Comparison of ENCODE assay signal across 25 cellular contexts in genomic region chr3:113663324-113663750, GRCh38. TPM values are rescaled to one million over a fixed set of nuclear protein-coding genes. Genes with fewer than 3 reads are reported as not detected.
DNase-seq lines count a peak whose midpoint lies in the region; ATAC-seq and TF ChIP-seq lines count a peak whose summit lies in the region.
"Had no signal": no experiment of that assay in that cellular context is flagged by ENCODE, and none has a peak within 500 bp of the region (broad histone marks: within the 10 kb centered on the region; RNA-seq: fewer than 3 reads in every experiment).

No MANE protein-coding gene starts in this region.

- CTCF ChIA-PET in OCI-LY7 (lab: Charles Lee; ENCODE audit: unreplicated experiment): no interaction called here

- H3K27me3 Mint-ChIP-seq in endodermal cell (ENCODE audit: insufficient read depth) (no peaks in the 10 kb centered on the region), naive B cell (no peaks in the 10 kb centered on the region)
- H3K27me3 Mint-ChIP-seq: T-helper 17 cell had no signal

- H3K27me3 ChIP-seq in left ventricle myocardium inferior (ENCODE audit: low read depth) (no peaks in the 10 kb centered on the region), endodermal cell (ENCODE audit: control insufficient read depth, insufficient read depth, low read length, poor library complexity, severe bottlenecking) (no peaks in the 10 kb centered on the region), transverse colon (no peaks in the 10 kb centered on the region)
- H3K27me3 ChIP-seq: BE2C, foreskin keratinocyte, ovary, tibial artery had no signal

- TF ChIP-seq CTCF in left ventricle myocardium inferior (IDR thresholded peaks at IDR 0.05; ENCODE audit: borderline replicate concordance) (no peak), endodermal cell (conservative IDR thresholded peaks at IDR 0.05) (no peak), transverse colon (IDR thresholded peaks at IDR 0.05) (no peak), OCI-LY7 (conservative IDR thresholded peaks at IDR 0.05; ENCODE audit: low read length) (no peak), GM13976 (IDR thresholded peaks at IDR 0.05; ENCODE audit: borderline replicate concordance, control extremely low read depth, extremely low read depth, insufficient read depth, missing control alignments) (no peak)

- H3K4me3 Mint-ChIP-seq in endodermal cell: no peak overlapping the region
- H3K4me3 Mint-ChIP-seq in naive B cell: peak overlapping the region in 5 of 8 donors; percentile 4 to 62 (median 48)
- H3K4me3 Mint-ChIP-seq: stimulated activated effector memory CD8-positive, alpha-beta T cell treated with anti-CD3 and anti-CD28 coated beads, Interleukin-12 subunit alpha, Interleukin-12 subunit beta, amount 100 ng/mL, for 72 hours; T-helper 17 cell had no signal

- H3K79me2 ChIP-seq in OCI-LY7 (ENCODE audit: insufficient read depth, low read depth, low read length): no peaks in the 10 kb centered on the region

- H3K4me2 ChIP-seq in OCI-LY7 (ENCODE audit: low read length): no peak overlapping the region

- no TSS peak for BruUV-seq in OCI-LY7 (replicated peaks; lab: Mats Ljungman, UMichigan)

- no peak for TF ChIP-seq POLR2A in transverse colon (IDR thresholded peaks at IDR 0.05)

- no peaks in the 10 kb centered on the region for H4K20me1 ChIP-seq in OCI-LY7 (ENCODE audit: insufficient read depth, low read length)

- TF ChIP-seq EP300 in transverse colon (IDR thresholded peaks at IDR 0.05; ENCODE audit: low read depth): no peak

- H3K36me3 Mint-ChIP-seq in endodermal cell (ENCODE audit: low read depth): peaks cover 25% of the 10 kb centered on the region
- peaks cover 39 to 41% of the 10 kb centered on the region in 2 donors for H3K36me3 Mint-ChIP-seq in naive B cell

- no peak for DNase-seq in left ventricle myocardium inferior
- no peak for DNase-seq in Right ventricle myocardium inferior (ENCODE audit: missing footprints)
- DNase-seq in endodermal cell: no peak
- no peak for DNase-seq in naive B cell
- DNase-seq in transverse colon: no peak
- DNase-seq in OCI-LY7 (ENCODE audit: low spot score): no peak
- DNase-seq in GM13976 (ENCODE audit: low spot score): no peak
- DNase-seq: 8988T; activated CD4-positive, alpha-beta T cell treated with anti-CD3 and anti-CD28 coated beads, Interleukin-2, amount 50 U/mL, for 4 hours; activated effector memory CD4-positive, alpha-beta T cell treated with Interleukin-2 at 50 U/mL for 16 hours; BE2C; cerebellar nuclear complex; erythroblast; foreskin keratinocyte; hypothalamus; mammary epithelial cell; NCI-H146; NCI-H2171 treated with DMSO at 0.1 percent for 48 hours; ovary; stimulated activated CD4-positive, alpha-beta T cell treated with anti-CD3 and anti-CD28 coated beads, Interleukin-1b, Interleukin-23, amount 100 ng/mL, for 48 hours; T-helper 17 cell; tibial artery had no signal

- H3K9me3 ChIP-seq in left ventricle myocardium inferior (replicated peaks): no peaks in the 10 kb centered on the region
- H3K9me3 ChIP-seq in endodermal cell (ENCODE audit: control insufficient read depth, low read length): no peaks in the 10 kb centered on the region
- H3K9me3 ChIP-seq in transverse colon: no peaks in the 10 kb centered on the region
- no peaks in the 10 kb centered on the region for H3K9me3 ChIP-seq in OCI-LY7 (ENCODE audit: low read length)
- H3K9me3 ChIP-seq: BE2C, ovary, tibial artery had no signal

- 91 to 92% methylated on average over 2 to 3 of the region's 3 CpGs for WGBS in endodermal cell (ENCODE audit: insufficient coverage in 1 of 2, insufficient read length in 1 of 2), 2 experiments
- WGBS in transverse colon (ENCODE audit: low coverage in 1 of 2), 2 donors: 64 to 72% methylated on average over 3 of the region's 3 CpGs

- ATAC-seq in Right ventricle myocardium inferior: no peak
- ATAC-seq in naive B cell (ENCODE audit: low read depth in 2 of 2): no peak
- ATAC-seq in HG03039 (IDR thresholded peaks at IDR 0.05; ENCODE audit: unreplicated experiment): no peak
- ATAC-seq: foreskin keratinocyte; K562; stimulated activated effector memory CD8-positive, alpha-beta T cell treated with anti-CD3 and anti-CD28 coated beads, Interleukin-12 subunit alpha, Interleukin-12 subunit beta, amount 100 ng/mL, for 72 hours; T-helper 17 cell had no signal

- H3K9ac ChIP-seq in endodermal cell (ENCODE audit: extremely low read depth, low read length, poor library complexity, severe bottlenecking): no peak overlapping the region

- POLR2A ChIA-PET in OCI-LY7 (lab: Charles Lee): interaction anchor here (0.6 to 1.3 kb wide), 3 partner anchors 10 to 46 kb away, joined by 3 to 5 read pairs (median 4); partner anchors contain the start of gene USF3

- H3K4me3 ChIP-seq in left ventricle myocardium inferior (no peak overlapping the region), endodermal cell (ENCODE audit: low read length) (no peak overlapping the region), transverse colon (no peak overlapping the region), OCI-LY7 (ENCODE audit: low read depth, low read length, poor library complexity, severe bottlenecking) (no peak overlapping the region)
- H3K4me3 ChIP-seq: K562, ovary, tibial artery had no signal

- H2AFZ ChIP-seq in OCI-LY7 (ENCODE audit: low read length): no peak overlapping the region

- H3K36me3 ChIP-seq in left ventricle myocardium inferior (peaks cover 59% of the 10 kb centered on the region), endodermal cell (ENCODE audit: control insufficient read depth, insufficient read depth, low read length) (peaks cover 21% of the 10 kb centered on the region), transverse colon (peaks cover 0 to 5% (median 0%) of the 10 kb centered on the region in 4 donors), OCI-LY7 (ENCODE audit: insufficient read depth, low read length) (peaks cover 30% of the 10 kb centered on the region)
- H3K36me3 ChIP-seq: ovary had no signal

- H3K4me1 ChIP-seq in left ventricle myocardium inferior: peaks cover 39% of the 10 kb centered on the region
- H3K4me1 ChIP-seq in endodermal cell (ENCODE audit: control insufficient read depth, insufficient read depth, low read length): no peaks in the 10 kb centered on the region
- H3K4me1 ChIP-seq in transverse colon: peaks cover 0 to 38% (median 25%) of the 10 kb centered on the region in 4 donors
- H3K4me1 ChIP-seq in OCI-LY7 (ENCODE audit: insufficient read depth, low read length, poor library complexity, severe bottlenecking): peaks cover 44% of the 10 kb centered on the region
- H3K4me1 ChIP-seq: BE2C, foreskin keratinocyte, tibial artery had no signal

- H3K4me1 Mint-ChIP-seq in endodermal cell (peaks cover 17% of the 10 kb centered on the region), naive B cell (peaks cover 65 to 88% (median 72%) of the 10 kb centered on the region in 3 donors)

- no peaks in the 10 kb centered on the region for H3K9me2 ChIP-seq in OCI-LY7 (ENCODE audit: insufficient read depth, low read length)

- intact Hi-C loops in left ventricle myocardium inferior (cut with micrococcal nuclease): no loop called here
- intact Hi-C loops in Right ventricle myocardium inferior (cut with DNase I): no loop called here
- intact Hi-C loops in transverse colon (cut with DNase I; ENCODE audit: low total_unique reads): no loop called here
- intact Hi-C loops in OCI-LY7 (cut with micrococcal nuclease; ENCODE audit: unreplicated experiment): no loop called here

- in situ Hi-C loops in transverse colon (cut with MboI; ENCODE audit: low pct_ligation_motif_present in 1 of 4, low pct_unique_long_range_greater_than_20kb in 1 of 4, low sequenced_read_pairs in 3 of 4) (no loop called here), GM13976 (cut with MboI; ENCODE audit: low sequenced_read_pairs, unreplicated experiment) (no loop called here)

- H3K27ac Mint-ChIP-seq in endodermal cell (peak overlapping the region; percentile 4), naive B cell (peak overlapping the region; percentile 77 to 95 (median 91))
- H3K27ac Mint-ChIP-seq: stimulated activated effector memory CD8-positive, alpha-beta T cell treated with anti-CD3 and anti-CD28 coated beads, Interleukin-12 subunit alpha, Interleukin-12 subunit beta, amount 100 ng/mL, for 72 hours; T-helper 17 cell had no signal

- H3K9me3 Mint-ChIP-seq in endodermal cell: no peaks in the 10 kb centered on the region
- peaks cover 0 to 17% (median 6%) of the 10 kb centered on the region in 7 donors for H3K9me3 Mint-ChIP-seq in naive B cell
- H3K9me3 Mint-ChIP-seq: stimulated activated effector memory CD8-positive, alpha-beta T cell treated with anti-CD3 and anti-CD28 coated beads, Interleukin-12 subunit alpha, Interleukin-12 subunit beta, amount 100 ng/mL, for 72 hours had no signal

- H3K27ac ChIP-seq in left ventricle myocardium inferior (replicated peaks): peak overlapping the region; percentile 80
- H3K27ac ChIP-seq in endodermal cell (ENCODE audit: low read depth, low read length): no peak overlapping the region
- H3K27ac ChIP-seq in transverse colon: peak overlapping the region; percentile 51 to 76 (median 56)
- H3K27ac ChIP-seq in OCI-LY7 (ENCODE audit: low read depth, low read length, poor library complexity, severe bottlenecking): no peak overlapping the region
- H3K27ac ChIP-seq: foreskin keratinocyte, ovary, tibial artery had no signal

RNA-seq across cellular contexts. Expression of gene USF3, which starts 33.1 kb away (rescaled TPM):
- total RNA-seq in left ventricle myocardium inferior (13.4 TPM), Right ventricle myocardium inferior (12.9 TPM), endodermal cell (10 to 100 TPM; 15.5 to 17.6 TPM), transverse colon (10 to 100 TPM; 23.1 to 33.2 (median 27.8) TPM), OCI-LY7 (2022) (18.1 and 20.0 TPM in 2 replicates)
- polyA plus RNA-seq in endodermal cell (2013, experiment 1 of 2): 10.5 TPM
- polyA plus RNA-seq in endodermal cell (2013, experiment 2 of 2): 12.5 TPM
- 10 to 100 TPM in 5 of 6 donors, 1 to 10 TPM in 1; 9.3 to 19.3 (median 12.7) TPM for polyA plus RNA-seq in naive B cell (ENCODE audit: low read depth in 6 of 6)
- 8.0 and 11.7 TPM in 2 replicates for total RNA-seq in OCI-LY7 (2014; rRNA removed; shearing (Covaris generic))

Comparison
In these comparisons a context has a peak if more than half of its experiments do, and no peak if none do; other contexts are left out.
1. H3K27ac ChIP-seq: peak in left ventricle myocardium inferior (single experiment) and transverse colon (4 of 4); none in endodermal cell (single experiment) and OCI-LY7 (single experiment).